In the genomic region with DNA sequence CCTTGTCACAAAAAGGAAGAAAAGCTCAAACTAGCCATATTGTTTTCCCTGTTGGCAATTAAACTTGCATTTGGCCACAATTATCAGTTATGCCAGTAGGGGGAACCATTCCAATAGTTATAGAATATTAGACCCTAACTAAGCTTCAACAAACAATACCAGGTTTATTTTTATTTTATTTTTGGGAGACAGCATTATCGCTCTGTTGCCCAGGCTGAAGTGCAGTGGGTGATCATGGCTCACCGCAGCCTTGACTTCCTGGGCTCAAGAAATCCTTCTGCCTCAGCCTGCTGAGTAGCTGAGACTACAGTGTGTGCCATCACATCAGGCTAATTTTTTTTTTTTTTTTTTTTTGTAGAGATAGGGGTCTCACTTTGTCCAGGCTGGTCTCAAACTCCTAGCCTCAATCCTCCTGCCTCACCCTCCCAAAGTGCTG, we compare ENCODE assay signal across 9 cellular contexts.
A peak's percentile ranks its signal among the peaks of the same experiment; 100 is the strongest.
DNase-seq lines count a peak whose midpoint lies in the region; ATAC-seq, FAIRE-seq and TF ChIP-seq lines count a peak whose summit lies in the region.
"Had no signal": no experiment of that assay in that cellular context is flagged by ENCODE, and none has a peak within 500 bp of the region (broad histone marks: within the 10 kb centered on the region; RNA-seq: fewer than 3 reads in every experiment).

No MANE protein-coding gene starts in this region.

- no peak overlapping the region for H3K27ac ChIP-seq in C4-2B

- H3K27me3 Mint-ChIP-seq in nephron (ENCODE audit: low read depth): no peaks in the 10 kb centered on the region

- peak; percentile 81 for TF ChIP-seq CTCF in C4-2B (conservative IDR thresholded peaks at IDR 0.05)
- TF ChIP-seq CTCF in GM12873 (IDR thresholded peaks at IDR 0.05; ENCODE audit: insufficient read depth, low read depth, low read length, missing control alignments): peak; percentile 60
- TF ChIP-seq CTCF in LNCAP (IDR thresholded peaks at IDR 0.05): peak; percentile 62
- peak; percentile 61 to 72 (median 71) for TF ChIP-seq CTCF in nephron (IDR thresholded peaks at IDR 0.05; ENCODE audit: unreplicated experiment in 3 of 3)

- no peak overlapping the region for H3K4me3 Mint-ChIP-seq in nephron
- H3K4me3 Mint-ChIP-seq: T-helper 1 cell treated with Interleukin-12 subunit alpha and Interleukin-12 subunit beta and Interleukin-4 antibody, amounts not matched to agents 30 μg/mL and 1 μg/mL, for 36 hours had no signal

- DNase-seq in SK-MEL-5 (ENCODE audit: low read depth, low spot score): peak; percentile 75
- DNase-seq in stimulated activated naive CD4-positive, alpha-beta T cell treated with Interleukin-2 at 50 U/mL for 16 hours (lab: John Stamatoyannopoulos, UW): no peak

- peak overlapping the region in 1 of 3 experiments; percentile 44 for H3K27ac Mint-ChIP-seq in nephron
- H3K27ac Mint-ChIP-seq: T-helper 1 cell treated with Interleukin-12 subunit alpha and Interleukin-12 subunit beta and Interleukin-4 antibody, amounts not matched to agents 30 μg/mL and 1 μg/mL, for 36 hours had no signal

- in situ Hi-C loops in SK-MEL-5 (cut with HindIII; ENCODE audit: low pct_unique_long_range_greater_than_20kb, low sequenced_read_pairs): no loop called here

- H3K4me1 Mint-ChIP-seq in nephron: no peaks in the 10 kb centered on the region

- H3K36me3 Mint-ChIP-seq in nephron (ENCODE audit: low read depth): no peaks in the 10 kb centered on the region

- FAIRE-seq in endometrium (lab: Jason Lieb, UNC): peak; percentile 80

- no peak for ATAC-seq in GM19463 (IDR thresholded peaks at IDR 0.05; ENCODE audit: unreplicated experiment)

- no peaks in the 10 kb centered on the region for H3K9me3 Mint-ChIP-seq in nephron
- H3K9me3 Mint-ChIP-seq: T-helper 1 cell treated with Interleukin-12 subunit alpha and Interleukin-12 subunit beta and Interleukin-4 antibody, amounts not matched to agents 30 μg/mL and 1 μg/mL, for 36 hours had no signal
